ENCODE assay signal across 1 cellular context in genomic region chr12:6382371-6382770, GRCh38.
TF ChIP-seq lines count a peak whose summit lies in the region.

No MANE protein-coding gene starts in this region.

TF ChIP-seq in H1, 55 proteins besides CTCF, POLR2A, EP300 and RAD21:
- TF ChIP-seq JUND (IDR thresholded peaks at IDR 0.05; ENCODE audit: low read length), result no peak
